Comparison of ENCODE assay signal across 18 cellular contexts in genomic region chr6:127851197-127851596, GRCh38. TPM values are rescaled to one million over a fixed set of nuclear protein-coding genes. Genes with fewer than 3 reads are reported as not detected.
DNase-seq lines count a peak whose midpoint lies in the region; ATAC-seq and TF ChIP-seq lines count a peak whose summit lies in the region.
"Had no signal": no experiment of that assay in that cellular context is flagged by ENCODE, and none has a peak within 500 bp of the region (broad histone marks: within the 10 kb centered on the region; RNA-seq: fewer than 3 reads in every experiment).

No MANE protein-coding gene starts in this region.

- TF ChIP-seq CTCF in fibroblast of pulmonary artery (IDR thresholded peaks at IDR 0.05; ENCODE audit: low read length, missing control alignments) = no peak

- ATAC-seq in GM21390 (IDR thresholded peaks at IDR 0.05; ENCODE audit: unreplicated experiment) (no peak), HG03139 (IDR thresholded peaks at IDR 0.05; ENCODE audit: unreplicated experiment) (no peak)
- ATAC-seq: A549 had no signal

- peaks cover 70% of the 10 kb centered on the region for H3K4me1 Mint-ChIP-seq in activated CD4-positive, alpha-beta memory T cell treated with anti-CD3 and anti-CD28 coated beads for 36 hours (ENCODE audit: low read depth)
- H3K4me1 Mint-ChIP-seq: B cell had no signal

- no peak overlapping the region for H3K27ac Mint-ChIP-seq in activated CD4-positive, alpha-beta memory T cell treated with anti-CD3 and anti-CD28 coated beads for 36 hours
- H3K27ac Mint-ChIP-seq: B cell had no signal

- H3K4me3 ChIP-seq in fibroblast of pulmonary artery (replicated peaks; ENCODE audit: low read depth, low read length) = no peak overlapping the region
- H3K4me3 ChIP-seq: A549, MG63, PC-9 had no signal

- DNase-seq in AG08395 (ENCODE audit: low spot score) (peak; percentile 8), EL (peak; percentile 69), amniotic epithelial cell (ENCODE audit: low read depth) (peak; percentile 34), fibroblast of pulmonary artery (ENCODE audit: low read depth) (peak; percentile 10), NCI-H1092 treated with DMSO at 0.1 percent for 48 hours (lab: John Stamatoyannopoulos, UW) (no peak)
- DNase-seq in activated CD4-positive, alpha-beta memory T cell treated with anti-CD3 and anti-CD28 coated beads for 36 hours = no peak
- DNase-seq: CD4-positive, alpha-beta memory T cell; HCEC 1CT; MG63; NCI-H1105; NCI-H1694 treated with DMSO at 0.1 percent for 48 hours; NCI-H446; PC-9 had no signal

- no peak overlapping the region for H3K4me3 Mint-ChIP-seq in activated CD4-positive, alpha-beta memory T cell treated with anti-CD3 and anti-CD28 coated beads for 36 hours
- H3K4me3 Mint-ChIP-seq: B cell had no signal

- CTCF ChIA-PET in activated CD4-positive, alpha-beta memory T cell treated with anti-CD3 and anti-CD28 coated beads for 36 hours (lab: Charles Lee) = interaction anchor here (1.3 kb wide), 1 partner anchor 114 kb away, joined by 4 read pairs; no protein-coding TSS in a partner anchor

- no peaks in the 10 kb centered on the region for H3K27me3 Mint-ChIP-seq in activated CD4-positive, alpha-beta memory T cell treated with anti-CD3 and anti-CD28 coated beads for 36 hours
- H3K27me3 Mint-ChIP-seq: B cell; CD4-positive, alpha-beta memory T cell had no signal

- intact Hi-C loops in activated CD4-positive, alpha-beta memory T cell treated with anti-CD3 and anti-CD28 coated beads for 36 hours (cut with micrococcal nuclease) = loop anchor here (5.0 to 10.0 kb wide), 4 partner anchors 274 to 881 kb away; no protein-coding TSS in a partner anchor

- H3K9me3 Mint-ChIP-seq in activated CD4-positive, alpha-beta memory T cell treated with anti-CD3 and anti-CD28 coated beads for 36 hours = peaks cover 2% of the 10 kb centered on the region

- H3K36me3 Mint-ChIP-seq in activated CD4-positive, alpha-beta memory T cell treated with anti-CD3 and anti-CD28 coated beads for 36 hours = peaks cover 26% of the 10 kb centered on the region

- POLR2A ChIA-PET in activated CD4-positive, alpha-beta memory T cell treated with anti-CD3 and anti-CD28 coated beads for 36 hours (lab: Charles Lee) = no interaction called here

RNA-seq across cellular contexts. Expression of gene THEMIS, which starts 49.7 kb away (rescaled TPM):
- total RNA-seq in activated CD4-positive, alpha-beta memory T cell treated with anti-CD3 and anti-CD28 coated beads for 36 hours = 10 to 100 TPM in 1 of 2 experiments, 1 to 10 TPM in 1; 9.5 to 11.5 TPM
- total RNA-seq: PC-9, SK-MEL-5 had no signal

Comparison
In these comparisons a context has a peak if more than half of its experiments do, and no peak if none do; other contexts are left out.
1. DNase-seq: peak in AG08395 (single experiment), EL (single experiment), amniotic epithelial cell (single experiment) and fibroblast of pulmonary artery (single experiment); none in activated CD4-positive, alpha-beta memory T cell treated with anti-CD3 and anti-CD28 coated beads for 36 hours (single experiment) and NCI-H1092 treated with DMSO at 0.1 percent for 48 hours (single experiment).